ENCODE assay signal across 34 cellular contexts in genomic region chr18:41655074-41655473, GRCh38.
DNase-seq lines count a peak whose midpoint lies in the region; ATAC-seq and TF ChIP-seq lines count a peak whose summit lies in the region.
"Had no signal": no experiment of that assay in that cellular context is flagged by ENCODE, and none has a peak within 500 bp of the region (broad histone marks: within the 10 kb centered on the region; RNA-seq: fewer than 3 reads in every experiment).

No MANE protein-coding gene starts in this region.

- no peaks in the 10 kb centered on the region for H3K9me3 ChIP-seq in PC-3 (ENCODE audit: low read length)
- H3K9me3 ChIP-seq: BE2C, colonic mucosa, HAP-1, heart left ventricle, lower lobe of right lung, mucosa of descending colon, transverse colon had no signal

- peak; percentile 36 for DNase-seq in ELR (ENCODE audit: low read depth)
- peak; percentile 68 for DNase-seq in MV-4-11 (lab: John Stamatoyannopoulos, UW)
- DNase-seq in OCI-M1 (lab: John Stamatoyannopoulos, UW): peak; percentile 58
- DNase-seq in foreskin fibroblast: peak; percentile 5 to 28
- DNase-seq in NCI-H2171 treated with DMSO at 0.1 percent for 48 hours (lab: John Stamatoyannopoulos, UW): no peak
- no peak for DNase-seq in activated T-helper 2 cell treated with anti-CD3 and anti-CD28 coated beads, Interferon-gamma antibody, Interleukin-2, Interleukin-4, amounts not matched to agents 10 μg/mL and 5 μg/mL and 100 μg/mL, durations not matched to agents 14 hours and 24 hours and 36 hours (ENCODE audit: low spot score)
- DNase-seq in NCI-H1436 (lab: John Stamatoyannopoulos, UW): no peak
- DNase-seq in PC-3: no peak
- DNase-seq: activated CD4-positive, alpha-beta T cell treated with anti-CD3 and anti-CD28 coated beads, Interleukin-2, amount 10 ng/mL, durations not matched to agents 7 days and 5 days; activated CD8-positive, alpha-beta memory T cell treated with anti-CD3 and anti-CD28 coated beads, Interleukin-2, amount 10 ng/mL, durations not matched to agents 7 days and 5 days; activated naive CD4-positive, alpha-beta T cell treated with Interleukin-2 at 50 U/mL for 16 hours; activated T-cell treated with anti-CD3 and anti-CD28 coated beads, Interleukin-2, amount 50 U/mL, for 48 hours; amniotic stem cell; BE2C; brain microvascular endothelial cell; CD8-positive, alpha-beta memory T cell; colonic mucosa; effector memory CD4-positive, alpha-beta T cell; foreskin keratinocyte; GDM1; heart left ventricle; lower lobe of right lung; mucosa of descending colon; NCI-H1436 treated with DMSO at 0.1 percent for 48 hours; NCI-H524; PC-9; Right ventricle myocardium superior; stimulated activated CD4-positive, alpha-beta T cell treated with anti-CD3 and anti-CD28 coated beads, Interleukin-1b, Interleukin-23, amount 100 ng/mL, for 48 hours; transverse colon had no signal

- no peak overlapping the region for H3K4me2 ChIP-seq in PC-3 (ENCODE audit: low read length)
- H3K4me2 ChIP-seq: PC-9, smooth muscle cell had no signal

- no peak overlapping the region for H3K27ac ChIP-seq in PC-3 (ENCODE audit: low read length)
- H3K27ac ChIP-seq: brain microvascular endothelial cell, colonic mucosa, foreskin keratinocyte, heart left ventricle, lower lobe of right lung, PC-9, transverse colon had no signal

- H3K9me3 Mint-ChIP-seq in activated T-helper 2 cell treated with anti-CD3 and anti-CD28 coated beads, Interferon-gamma antibody, Interleukin-2, Interleukin-4, amounts not matched to agents 10 μg/mL and 5 μg/mL and 100 μg/mL, durations not matched to agents 14 hours and 24 hours and 36 hours: no peaks in the 10 kb centered on the region
- H3K9me3 Mint-ChIP-seq: activated CD4-positive, alpha-beta T cell treated with anti-CD3 and anti-CD28 coated beads, Interleukin-2, amount 10 ng/mL, durations not matched to agents 7 days and 5 days; WTC11 had no signal

- ATAC-seq in PC-3: no peak
- ATAC-seq: activated CD8-positive, alpha-beta memory T cell treated with anti-CD3 and anti-CD28 coated beads, Interleukin-2, amount 10 ng/mL, durations not matched to agents 7 days and 5 days; foreskin keratinocyte; heart left ventricle; K562; lower lobe of right lung; mucosa of descending colon; natural killer cell treated with Interleukin-12 subunit alpha and Interleukin-12 subunit beta and Interleukin-15 and Interleukin-18, amount 100 ng/mL, for 72 hours; WTC11 had no signal

- no peak overlapping the region for H3K27ac Mint-ChIP-seq in activated T-helper 2 cell treated with anti-CD3 and anti-CD28 coated beads, Interferon-gamma antibody, Interleukin-2, Interleukin-4, amounts not matched to agents 10 μg/mL and 5 μg/mL and 100 μg/mL, durations not matched to agents 14 hours and 24 hours and 36 hours
- H3K27ac Mint-ChIP-seq: activated CD4-positive, alpha-beta T cell treated with anti-CD3 and anti-CD28 coated beads, Interleukin-2, amount 10 ng/mL, durations not matched to agents 7 days and 5 days; activated CD8-positive, alpha-beta memory T cell treated with anti-CD3 and anti-CD28 coated beads, Interleukin-2, amount 10 ng/mL, durations not matched to agents 7 days and 5 days; CD8-positive, alpha-beta memory T cell; natural killer cell treated with Interleukin-12 subunit alpha and Interleukin-12 subunit beta and Interleukin-15 and Interleukin-18, amount 100 ng/mL, for 72 hours; WTC11 had no signal

- no peaks in the 10 kb centered on the region for H3K27me3 ChIP-seq in PC-3 (ENCODE audit: low read length)
- H3K27me3 ChIP-seq: BE2C, brain microvascular endothelial cell, colonic mucosa, heart left ventricle, transverse colon had no signal

- CTCF ChIA-PET in PC-3 (lab: Charles Lee): no interaction called here

- H3K4me3 ChIP-seq in foreskin fibroblast (ENCODE audit: low read depth in 1 of 2, low read length in 2 of 2) (no peak overlapping the region), PC-3 (ENCODE audit: low read length) (no peak overlapping the region)
- H3K4me3 ChIP-seq: colonic mucosa, HAP-1, heart left ventricle, K562, lower lobe of right lung, mucosa of descending colon, PC-9, smooth muscle cell, transverse colon had no signal

- H3K9ac ChIP-seq in PC-3 (ENCODE audit: low read length): no peak overlapping the region

- TF ChIP-seq CTCF in foreskin fibroblast (IDR thresholded peaks at IDR 0.05; ENCODE audit: low read depth, low read length) (no peak), PC-3 (conservative IDR thresholded peaks at IDR 0.05; ENCODE audit: low read depth, low read length) (no peak)

- H3K4me1 Mint-ChIP-seq in activated T-helper 2 cell treated with anti-CD3 and anti-CD28 coated beads, Interferon-gamma antibody, Interleukin-2, Interleukin-4, amounts not matched to agents 10 μg/mL and 5 μg/mL and 100 μg/mL, durations not matched to agents 14 hours and 24 hours and 36 hours (ENCODE audit: low read depth): no peaks in the 10 kb centered on the region
- H3K4me1 Mint-ChIP-seq: activated CD4-positive, alpha-beta T cell treated with anti-CD3 and anti-CD28 coated beads, Interleukin-2, amount 10 ng/mL, durations not matched to agents 7 days and 5 days; activated CD8-positive, alpha-beta memory T cell treated with anti-CD3 and anti-CD28 coated beads, Interleukin-2, amount 10 ng/mL, durations not matched to agents 7 days and 5 days; CD8-positive, alpha-beta memory T cell; WTC11 had no signal

- H3K9me2 ChIP-seq in PC-3 (replicated peaks; ENCODE audit: low read length): no peaks in the 10 kb centered on the region

- intact Hi-C loops in activated T-helper 2 cell treated with anti-CD3 and anti-CD28 coated beads, Interferon-gamma antibody, Interleukin-2, Interleukin-4, amounts not matched to agents 10 μg/mL and 5 μg/mL and 100 μg/mL, durations not matched to agents 14 hours and 24 hours and 36 hours (cut with micrococcal nuclease): no loop called here
- intact Hi-C loops in PC-3 (cut with micrococcal nuclease): no loop called here

- H3K4me3 Mint-ChIP-seq in activated T-helper 2 cell treated with anti-CD3 and anti-CD28 coated beads, Interferon-gamma antibody, Interleukin-2, Interleukin-4, amounts not matched to agents 10 μg/mL and 5 μg/mL and 100 μg/mL, durations not matched to agents 14 hours and 24 hours and 36 hours (ENCODE audit: low read depth): no peak overlapping the region
- H3K4me3 Mint-ChIP-seq: activated CD4-positive, alpha-beta T cell treated with anti-CD3 and anti-CD28 coated beads, Interleukin-2, amount 10 ng/mL, durations not matched to agents 7 days and 5 days; activated CD8-positive, alpha-beta memory T cell treated with anti-CD3 and anti-CD28 coated beads, Interleukin-2, amount 10 ng/mL, durations not matched to agents 7 days and 5 days; CD8-positive, alpha-beta memory T cell; natural killer cell treated with Interleukin-12 subunit alpha and Interleukin-12 subunit beta and Interleukin-15 and Interleukin-18, amount 100 ng/mL, for 72 hours; WTC11 had no signal

- no peaks in the 10 kb centered on the region for H3K4me1 ChIP-seq in PC-3 (ENCODE audit: insufficient read depth, low read length)
- H3K4me1 ChIP-seq: BE2C, colonic mucosa, foreskin keratinocyte, HAP-1, heart left ventricle, lower lobe of right lung, transverse colon had no signal

- H3K36me3 ChIP-seq in PC-3 (ENCODE audit: low read depth, low read length): no peaks in the 10 kb centered on the region
- H3K36me3 ChIP-seq: BE2C, brain microvascular endothelial cell, colonic mucosa, HAP-1, heart left ventricle, lower lobe of right lung, transverse colon had no signal

- POLR2A ChIA-PET in PC-3 (lab: Charles Lee; ENCODE audit: unreplicated experiment): no interaction called here

- H3K27me3 Mint-ChIP-seq in activated T-helper 2 cell treated with anti-CD3 and anti-CD28 coated beads, Interferon-gamma antibody, Interleukin-2, Interleukin-4, amounts not matched to agents 10 μg/mL and 5 μg/mL and 100 μg/mL, durations not matched to agents 14 hours and 24 hours and 36 hours (ENCODE audit: low read depth): no peaks in the 10 kb centered on the region
- H3K27me3 Mint-ChIP-seq: activated CD4-positive, alpha-beta T cell treated with anti-CD3 and anti-CD28 coated beads, Interleukin-2, amount 10 ng/mL, durations not matched to agents 7 days and 5 days; activated CD8-positive, alpha-beta memory T cell treated with anti-CD3 and anti-CD28 coated beads, Interleukin-2, amount 10 ng/mL, durations not matched to agents 7 days and 5 days; CD8-positive, alpha-beta memory T cell; natural killer cell treated with Interleukin-12 subunit alpha and Interleukin-12 subunit beta and Interleukin-15 and Interleukin-18, amount 100 ng/mL, for 72 hours had no signal

- no peak overlapping the region for H2AFZ ChIP-seq in PC-3 (ENCODE audit: low read length)
- H2AFZ ChIP-seq: PC-9 had no signal

- no peaks in the 10 kb centered on the region for H3K36me3 Mint-ChIP-seq in activated T-helper 2 cell treated with anti-CD3 and anti-CD28 coated beads, Interferon-gamma antibody, Interleukin-2, Interleukin-4, amounts not matched to agents 10 μg/mL and 5 μg/mL and 100 μg/mL, durations not matched to agents 14 hours and 24 hours and 36 hours (ENCODE audit: low read depth)
- H3K36me3 Mint-ChIP-seq: activated CD8-positive, alpha-beta memory T cell treated with anti-CD3 and anti-CD28 coated beads, Interleukin-2, amount 10 ng/mL, durations not matched to agents 7 days and 5 days; CD8-positive, alpha-beta memory T cell; natural killer cell treated with Interleukin-12 subunit alpha and Interleukin-12 subunit beta and Interleukin-15 and Interleukin-18, amount 100 ng/mL, for 72 hours; WTC11 had no signal

- no peaks in the 10 kb centered on the region for H3F3A ChIP-seq in PC-3 (ENCODE audit: low read length, unreplicated experiment)

- H3K79me2 ChIP-seq in PC-3 (ENCODE audit: low read length): no peaks in the 10 kb centered on the region

- H4K20me1 ChIP-seq in PC-3 (ENCODE audit: low read length): no peaks in the 10 kb centered on the region

- no TSS peak for BruUV-seq in PC-3 (replicated peaks; lab: Mats Ljungman, UMichigan)

Comparison
In these comparisons a context has a peak if more than half of its experiments do, and no peak if none do; other contexts are left out.
1. DNase-seq: peak in ELR (single experiment), MV-4-11 (single experiment), OCI-M1 (single experiment) and foreskin fibroblast (2 of 2); none in NCI-H2171 treated with DMSO at 0.1 percent for 48 hours (single experiment), activated T-helper 2 cell treated with anti-CD3 and anti-CD28 coated beads, Interferon-gamma antibody, Interleukin-2, Interleukin-4, amounts not matched to agents 10 μg/mL and 5 μg/mL and 100 μg/mL, durations not matched to agents 14 hours and 24 hours and 36 hours (single experiment), NCI-H1436 (single experiment) and PC-3 (single experiment).